ENCODE assay signal across 8 cellular contexts in genomic region chr13:39036212-39036611, GRCh38. TPM values are rescaled to one million over a fixed set of nuclear protein-coding genes. Genes with fewer than 3 reads are reported as not detected.
DNase-seq lines count a peak whose midpoint lies in the region; ATAC-seq and TF ChIP-seq lines count a peak whose summit lies in the region.

No MANE protein-coding gene starts in this region.

- POLR2A ChIA-PET in SK-N-SH (lab: Yijun Ruan, JAX) (no interaction called here), OCI-LY7 (lab: Charles Lee) (interaction anchor here (0.9 to 2.4 kb wide), 6 partner anchors 10 to 893 kb away, joined by 3 to 9 read pairs (median 4); no protein-coding TSS in a partner anchor)

- H3K36me3 ChIP-seq in SK-N-SH (replicated peaks in 1 of 2; ENCODE audit: control insufficient read depth in 1 of 2, insufficient read depth in 2 of 2, low read length in 1 of 2): peaks cover 0 to 5% of the 10 kb centered on the region in 2 experiments
- H3K36me3 ChIP-seq in OCI-LY7 (ENCODE audit: insufficient read depth, low read length): peaks cover 30% of the 10 kb centered on the region

- no TSS peak for BruUV-seq in OCI-LY7 (replicated peaks; lab: Mats Ljungman, UMichigan)

- WGBS in SK-N-SH (ENCODE audit: low lambda C conversion rate): 3% methylated on average over 9 of the region's 9 CpGs

- peak overlapping the region; percentile 93 for H3K4me3 Mint-ChIP-seq in natural killer cell

- no peak for TF ChIP-seq EP300 in SK-N-SH (IDR thresholded peaks at IDR 0.05; ENCODE audit: borderline replicate concordance in 1 of 2, low read depth in 1 of 2, low read length in 1 of 2)

- no peaks in the 10 kb centered on the region for H3F3A ChIP-seq in SK-N-SH (replicated peaks; ENCODE audit: insufficient read depth)

- TF ChIP-seq CTCF in SK-N-SH (IDR thresholded peaks at IDR 0.05): no peak
- TF ChIP-seq CTCF in OCI-LY7 (conservative IDR thresholded peaks at IDR 0.05; ENCODE audit: low read length): no peak
- TF ChIP-seq CTCF in natural killer cell (IDR thresholded peaks at IDR 0.05): no peak

- ATAC-seq in SK-N-SH treated with all-trans-retinoic acid at 6 μM for 48 hours: no peak
- no peak for ATAC-seq in natural killer cell
- ATAC-seq in GM18511 (IDR thresholded peaks at IDR 0.05; ENCODE audit: unreplicated experiment): no peak
- no peak for ATAC-seq in GM19351 (IDR thresholded peaks at IDR 0.05; ENCODE audit: unreplicated experiment)

- peaks cover 7% of the 10 kb centered on the region for H3K36me3 Mint-ChIP-seq in natural killer cell

- DNase-seq in SK-N-SH (no peak), OCI-LY7 (ENCODE audit: low spot score) (peak; percentile 68), dermis microvascular lymphatic vessel endothelial cell (ENCODE audit: low read depth in 2 of 2) (peak; percentile 17 to 55), natural killer cell (no peak), mesenteric fat pad (ENCODE audit: low spot score) (no peak)

- peak overlapping the region; percentile 96 for H3K27ac Mint-ChIP-seq in natural killer cell

- H3K27me3 Mint-ChIP-seq in natural killer cell (ENCODE audit: low read depth in 2 of 2): no peaks in the 10 kb centered on the region

- H3K4me1 ChIP-seq in SK-N-SH (ENCODE audit: control insufficient read depth in 1 of 2, insufficient read depth in 2 of 2, low read depth in 1 of 2, low read length in 1 of 2): peaks cover 7 to 16% of the 10 kb centered on the region in 2 experiments; a peak in 3 of 4 replicates
- H3K4me1 ChIP-seq in OCI-LY7 (ENCODE audit: insufficient read depth, low read length, poor library complexity, severe bottlenecking): peaks cover 36% of the 10 kb centered on the region

- no peaks in the 10 kb centered on the region for H3K9me3 ChIP-seq in SK-N-SH
- no peaks in the 10 kb centered on the region for H3K9me3 ChIP-seq in OCI-LY7 (ENCODE audit: low read length)

- H3K27ac ChIP-seq in SK-N-SH (ENCODE audit: low read depth in 2 of 2, low read length in 1 of 2): no peak overlapping the region
- H3K27ac ChIP-seq in OCI-LY7 (ENCODE audit: low read depth, low read length, poor library complexity, severe bottlenecking): peak overlapping the region; percentile 80

- intact Hi-C loops in OCI-LY7 (cut with micrococcal nuclease; ENCODE audit: unreplicated experiment): loop anchor here (2.0 to 10.0 kb wide), 4 partner anchors 565 to 1979 kb away; partner anchors contain the start of genes SUPT20H and UFM1
- intact Hi-C loops in natural killer cell (cut with micrococcal nuclease): loop anchor here (5.0 to 10.0 kb wide), 3 partner anchors 619 to 1631 kb away; partner anchors contain the start of genes COG6, FOXO1 and UFM1

- H3K4me2 ChIP-seq in SK-N-SH (peak overlapping the region; percentile 86), OCI-LY7 (ENCODE audit: low read length) (peak overlapping the region; percentile 87)

- H3K79me2 ChIP-seq in SK-N-SH (ENCODE audit: insufficient read depth): peaks cover 78% of the 10 kb centered on the region
- H3K79me2 ChIP-seq in OCI-LY7 (ENCODE audit: insufficient read depth, low read depth, low read length): peaks cover 93% of the 10 kb centered on the region

- H3K9ac ChIP-seq in SK-N-SH: peak overlapping the region; percentile 75

- peak overlapping the region; percentile 91; the same call in 1 of the 2 replicates for H2AFZ ChIP-seq in SK-N-SH (ENCODE audit: low read depth)
- peak overlapping the region; percentile 70; the same call in 1 of the 2 replicates for H2AFZ ChIP-seq in OCI-LY7 (ENCODE audit: low read length)

- TF ChIP-seq RAD21 in SK-N-SH (IDR thresholded peaks at IDR 0.05; ENCODE audit: low read length): no peak

- H3K4me1 Mint-ChIP-seq in natural killer cell: peaks cover 61 to 69% of the 10 kb centered on the region in 2 donors

- peak overlapping the region; percentile 73 to 100 for H3K4me3 ChIP-seq in SK-N-SH (ENCODE audit: low read depth in 2 of 2, low read length in 1 of 2)
- H3K4me3 ChIP-seq in OCI-LY7 (ENCODE audit: low read depth, low read length, poor library complexity, severe bottlenecking): peak overlapping the region; percentile 93

- CTCF ChIA-PET in SK-N-SH (lab: Yijun Ruan, JAX) (interaction anchor here (1.2 to 1.9 kb wide), 5 partner anchors 9 to 66 kb away, joined by 3 to 9 read pairs (median 4); no protein-coding TSS in a partner anchor), OCI-LY7 (lab: Charles Lee; ENCODE audit: unreplicated experiment) (no interaction called here)

- H3K27me3 ChIP-seq in SK-N-SH (ENCODE audit: insufficient read depth): no peaks in the 10 kb centered on the region

- no peaks in the 10 kb centered on the region for H3K9me2 ChIP-seq in SK-N-SH
- no peaks in the 10 kb centered on the region for H3K9me2 ChIP-seq in OCI-LY7 (ENCODE audit: insufficient read depth, low read length)

- H3K9me3 Mint-ChIP-seq in natural killer cell: no peaks in the 10 kb centered on the region

- H4K20me1 ChIP-seq in SK-N-SH (ENCODE audit: insufficient read depth): peaks cover 22% of the 10 kb centered on the region
- peaks cover 23% of the 10 kb centered on the region for H4K20me1 ChIP-seq in OCI-LY7 (ENCODE audit: insufficient read depth, low read length)

TF ChIP-seq in SK-N-SH, 30 proteins besides CTCF, POLR2A, EP300 and RAD21 (continues in another document):
- TF ChIP-seq GABPA (IDR thresholded peaks at IDR 0.05; ENCODE audit: low read depth) (no peak), NFIC (IDR thresholded peaks at IDR 0.05; ENCODE audit: borderline replicate concordance) (no peak), POLR2AphosphoS5 (IDR thresholded peaks at IDR 0.05; ENCODE audit: low read depth, low read length) (no peak)

TF ChIP-seq in SK-N-SH treated with all-trans-retinoic acid at 6 μM for 48 hours, 23 proteins besides CTCF, POLR2A, EP300 and RAD21:
- TF ChIP-seq BACH2 (CRISPR knock-in tag; IDR thresholded peaks at IDR 0.05; ENCODE audit: borderline replicate concordance): no peak
- no peak for TF ChIP-seq ZNF8 (CRISPR knock-in tag; IDR thresholded peaks at IDR 0.05)
- TF ChIP-seq PATZ1 (CRISPR knock-in tag; IDR thresholded peaks at IDR 0.05; ENCODE audit: borderline replicate concordance): no peak
- no peak for TF ChIP-seq RARB (CRISPR knock-in tag; IDR thresholded peaks at IDR 0.05)

RNA-seq across cellular contexts. Expression of gene PROSER1, which starts 1.7 kb away (rescaled TPM):
- 14.7 and 14.8 TPM in 2 replicates for polyA plus RNA-seq in SK-N-SH (2012; rRNA removed)
- 11.4 and 12.1 TPM in 2 replicates for polyA plus RNA-seq in SK-N-SH (2012; cell fraction: cytosol; rRNA removed)
- polyA plus RNA-seq in SK-N-SH (2012; cell fraction: nucleus; rRNA removed): 10.7 and 31.2 TPM in 2 replicates
- 35.3 and 43.3 TPM in 2 replicates for total RNA-seq in OCI-LY7 (2014; rRNA removed; shearing (Covaris generic))
- total RNA-seq in OCI-LY7 (2022) (85.8 and 103 TPM in 2 replicates), dermis microvascular lymphatic vessel endothelial cell (7.7 and 9.4 TPM in 2 replicates), natural killer cell (10 to 100 TPM; 58.6 to 70.2 (median 61.7) TPM), mesenteric fat pad (21.0 TPM)

RNA-seq across cellular contexts. Expression of gene NHLRC3, which starts 2.0 kb away (rescaled TPM):
- 7.1 and 11.4 TPM in 2 replicates for polyA plus RNA-seq in SK-N-SH (2012; rRNA removed)
- 5.1 and 5.6 TPM in 2 replicates for polyA plus RNA-seq in SK-N-SH (2012; cell fraction: cytosol; rRNA removed)
- polyA plus RNA-seq in SK-N-SH (2012; cell fraction: nucleus; rRNA removed): 17.3 and 32.6 TPM in 2 replicates
- total RNA-seq in OCI-LY7 (2014; rRNA removed; shearing (Covaris generic)): 26.8 and 28.6 TPM in 2 replicates
- total RNA-seq in OCI-LY7 (2022) (35.4 and 39.4 TPM in 2 replicates), dermis microvascular lymphatic vessel endothelial cell (7.2 and 9.9 TPM in 2 replicates), natural killer cell (10 to 100 TPM; 26.0 to 36.8 (median 28.3) TPM), mesenteric fat pad (27.5 TPM)

RNA-seq across cellular contexts. Expression of gene STOML3, which starts 45.6 kb away (rescaled TPM):
- not detected in 2 replicates for polyA plus RNA-seq in SK-N-SH (2012; rRNA removed)
- not detected in 2 replicates for polyA plus RNA-seq in SK-N-SH (2012; cell fraction: cytosol; rRNA removed)
- polyA plus RNA-seq in SK-N-SH (2012; cell fraction: nucleus; rRNA removed): not detected in 2 replicates
- total RNA-seq in OCI-LY7 (2014; rRNA removed; shearing (Covaris generic)): not detected in 2 replicates
- not detected in 2 replicates for total RNA-seq in OCI-LY7 (2022)
- not detected in 2 replicates for total RNA-seq in dermis microvascular lymphatic vessel endothelial cell
- total RNA-seq in natural killer cell: not detected
- total RNA-seq in mesenteric fat pad: not detected

Comparison
In these comparisons a context has a peak if more than half of its experiments do, and no peak if none do; other contexts are left out.
1. DNase-seq: peak in OCI-LY7 (single experiment) and dermis microvascular lymphatic vessel endothelial cell (2 of 2); none in SK-N-SH (single experiment), natural killer cell (single experiment) and mesenteric fat pad (single experiment).